ENCODE assay signal across 1 cellular context in genomic region chr16:17590711-17591654, GRCh38.
A peak's percentile ranks its signal among the peaks of the same experiment; 100 is the strongest.
TF ChIP-seq lines count a peak whose summit lies in the region.

No MANE protein-coding gene starts in this region.

TF ChIP-seq in K562, 482 proteins besides CTCF, POLR2A, EP300 and RAD21 (continued from another document and continues in another):
- TF ChIP-seq UBTF (IDR thresholded peaks at IDR 0.05; ENCODE audit: borderline replicate concordance in 1 of 2, low read depth in 2 of 2, low read length in 2 of 2) (no peak), ZNF79 (CRISPR knock-in tag; IDR thresholded peaks at IDR 0.05; ENCODE audit: low read depth) (peak; percentile 95), NFATC3 (IDR thresholded peaks at IDR 0.05) (no peak), TCF7L2 (IDR thresholded peaks at IDR 0.05; ENCODE audit: low read depth, low read length) (no peak), HNRNPLL (IDR thresholded peaks at IDR 0.05; ENCODE audit: low read depth, low read length, poor library complexity, severe bottlenecking) (no peak), ETV5 (CRISPR knock-in tag; IDR thresholded peaks at IDR 0.05; ENCODE audit: low read depth) (no peak), POLR2AphosphoS2 (IDR thresholded peaks at IDR 0.05; ENCODE audit: low read length) (no peak), ZNF551 (CRISPR knock-in tag; IDR thresholded peaks at IDR 0.05) (0 out of 2 replicates have a peak, but pooled peaks have one; percentile 51), ZNF76 (CRISPR knock-in tag; IDR thresholded peaks at IDR 0.05; ENCODE audit: borderline replicate concordance) (peak; percentile 96), ZNF174 (CRISPR knock-in tag; IDR thresholded peaks at IDR 0.05) (no peak), USF1 (CRISPR knock-in tag; IDR thresholded peaks at IDR 0.05) (no peak), BRD9 (IDR thresholded peaks at IDR 0.05; ENCODE audit: low read depth, partially characterized antibody) (no peak), BCOR (IDR thresholded peaks at IDR 0.05) (no peak), ZNF347 (CRISPR knock-in tag; IDR thresholded peaks at IDR 0.05; ENCODE audit: low read depth) (no peak), SMAD4 (CRISPR knock-in tag; conservative IDR thresholded peaks at IDR 0.05) (peak; percentile 93), RERE (CRISPR knock-in tag; IDR thresholded peaks at IDR 0.05; ENCODE audit: borderline replicate concordance) (no peak), NR2F6 (CRISPR knock-in tag; IDR thresholded peaks at IDR 0.05) (0 out of 2 replicates have a peak, but pooled peaks have one; percentile 74), MCM2 (IDR thresholded peaks at IDR 0.05; ENCODE audit: low read depth) (no peak), ZBTB7A (IDR thresholded peaks at IDR 0.05; ENCODE audit: borderline replicate concordance, control insufficient read depth, low read depth, low read length) (no peak), CHD1 (IDR thresholded peaks at IDR 0.05; ENCODE audit: low read length) (no peak), RBFOX2 (IDR thresholded peaks at IDR 0.05; ENCODE audit: low read depth, low read length) (no peak), ZNF23 (CRISPR knock-in tag; IDR thresholded peaks at IDR 0.05) (no peak), SAFB2 (IDR thresholded peaks at IDR 0.05; ENCODE audit: borderline replicate concordance, low read depth, low read length, severe bottlenecking) (no peak), PHF20 (IDR thresholded peaks at IDR 0.05; ENCODE audit: partially characterized antibody) (no peak)
- TF ChIP-seq, protein P1, sequence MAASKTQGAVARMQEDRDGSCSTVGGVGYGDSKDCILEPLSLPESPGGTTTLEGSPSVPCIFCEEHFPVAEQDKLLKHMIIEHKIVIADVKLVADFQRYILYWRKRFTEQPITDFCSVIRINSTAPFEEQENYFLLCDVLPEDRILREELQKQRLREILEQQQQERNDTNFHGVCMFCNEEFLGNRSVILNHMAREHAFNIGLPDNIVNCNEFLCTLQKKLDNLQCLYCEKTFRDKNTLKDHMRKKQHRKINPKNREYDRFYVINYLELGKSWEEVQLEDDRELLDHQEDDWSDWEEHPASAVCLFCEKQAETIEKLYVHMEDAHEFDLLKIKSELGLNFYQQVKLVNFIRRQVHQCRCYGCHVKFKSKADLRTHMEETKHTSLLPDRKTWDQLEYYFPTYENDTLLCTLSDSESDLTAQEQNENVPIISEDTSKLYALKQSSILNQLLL (CRISPR knock-in tag; IDR thresholded peaks at IDR 0.05; ENCODE audit: borderline replicate concordance): no peak
- TF ChIP-seq, protein P2, sequence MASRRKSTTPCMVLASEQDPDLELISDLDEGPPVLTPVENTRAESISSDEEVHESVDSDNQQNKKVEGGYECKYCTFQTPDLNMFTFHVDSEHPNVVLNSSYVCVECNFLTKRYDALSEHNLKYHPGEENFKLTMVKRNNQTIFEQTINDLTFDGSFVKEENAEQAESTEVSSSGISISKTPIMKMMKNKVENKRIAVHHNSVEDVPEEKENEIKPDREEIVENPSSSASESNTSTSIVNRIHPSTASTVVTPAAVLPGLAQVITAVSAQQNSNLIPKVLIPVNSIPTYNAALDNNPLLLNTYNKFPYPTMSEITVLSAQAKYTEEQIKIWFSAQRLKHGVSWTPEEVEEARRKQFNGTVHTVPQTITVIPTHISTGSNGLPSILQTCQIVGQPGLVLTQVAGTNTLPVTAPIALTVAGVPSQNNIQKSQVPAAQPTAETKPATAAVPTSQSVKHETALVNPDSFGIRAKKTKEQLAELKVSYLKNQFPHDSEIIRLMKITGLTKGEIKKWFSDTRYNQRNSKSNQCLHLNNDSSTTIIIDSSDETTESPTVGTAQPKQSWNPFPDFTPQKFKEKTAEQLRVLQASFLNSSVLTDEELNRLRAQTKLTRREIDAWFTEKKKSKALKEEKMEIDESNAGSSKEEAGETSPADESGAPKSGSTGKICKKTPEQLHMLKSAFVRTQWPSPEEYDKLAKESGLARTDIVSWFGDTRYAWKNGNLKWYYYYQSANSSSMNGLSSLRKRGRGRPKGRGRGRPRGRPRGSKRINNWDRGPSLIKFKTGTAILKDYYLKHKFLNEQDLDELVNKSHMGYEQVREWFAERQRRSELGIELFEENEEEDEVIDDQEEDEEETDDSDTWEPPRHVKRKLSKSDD (conservative IDR thresholded peaks at IDR 0.05; ENCODE audit: low read length): no peak
- TF ChIP-seq, protein P3, sequence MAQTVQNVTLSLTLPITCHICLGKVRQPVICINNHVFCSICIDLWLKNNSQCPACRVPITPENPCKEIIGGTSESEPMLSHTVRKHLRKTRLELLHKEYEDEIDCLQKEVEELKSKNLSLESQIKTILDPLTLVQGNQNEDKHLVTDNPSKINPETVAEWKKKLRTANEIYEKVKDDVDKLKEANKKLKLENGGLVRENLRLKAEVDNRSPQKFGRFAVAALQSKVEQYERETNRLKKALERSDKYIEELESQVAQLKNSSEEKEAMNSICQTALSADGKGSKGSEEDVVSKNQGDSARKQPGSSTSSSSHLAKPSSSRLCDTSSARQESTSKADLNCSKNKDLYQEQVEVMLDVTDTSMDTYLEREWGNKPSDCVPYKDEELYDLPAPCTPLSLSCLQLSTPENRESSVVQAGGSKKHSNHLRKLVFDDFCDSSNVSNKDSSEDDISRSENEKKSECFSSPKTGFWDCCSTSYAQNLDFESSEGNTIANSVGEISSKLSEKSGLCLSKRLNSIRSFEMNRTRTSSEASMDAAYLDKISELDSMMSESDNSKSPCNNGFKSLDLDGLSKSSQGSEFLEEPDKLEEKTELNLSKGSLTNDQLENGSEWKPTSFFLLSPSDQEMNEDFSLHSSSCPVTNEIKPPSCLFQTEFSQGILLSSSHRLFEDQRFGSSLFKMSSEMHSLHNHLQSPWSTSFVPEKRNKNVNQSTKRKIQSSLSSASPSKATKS (CRISPR knock-in tag; IDR thresholded peaks at IDR 0.05): peak; percentile 76; the same call in 1 of the 2 replicates
- TF ChIP-seq, protein P4, sequence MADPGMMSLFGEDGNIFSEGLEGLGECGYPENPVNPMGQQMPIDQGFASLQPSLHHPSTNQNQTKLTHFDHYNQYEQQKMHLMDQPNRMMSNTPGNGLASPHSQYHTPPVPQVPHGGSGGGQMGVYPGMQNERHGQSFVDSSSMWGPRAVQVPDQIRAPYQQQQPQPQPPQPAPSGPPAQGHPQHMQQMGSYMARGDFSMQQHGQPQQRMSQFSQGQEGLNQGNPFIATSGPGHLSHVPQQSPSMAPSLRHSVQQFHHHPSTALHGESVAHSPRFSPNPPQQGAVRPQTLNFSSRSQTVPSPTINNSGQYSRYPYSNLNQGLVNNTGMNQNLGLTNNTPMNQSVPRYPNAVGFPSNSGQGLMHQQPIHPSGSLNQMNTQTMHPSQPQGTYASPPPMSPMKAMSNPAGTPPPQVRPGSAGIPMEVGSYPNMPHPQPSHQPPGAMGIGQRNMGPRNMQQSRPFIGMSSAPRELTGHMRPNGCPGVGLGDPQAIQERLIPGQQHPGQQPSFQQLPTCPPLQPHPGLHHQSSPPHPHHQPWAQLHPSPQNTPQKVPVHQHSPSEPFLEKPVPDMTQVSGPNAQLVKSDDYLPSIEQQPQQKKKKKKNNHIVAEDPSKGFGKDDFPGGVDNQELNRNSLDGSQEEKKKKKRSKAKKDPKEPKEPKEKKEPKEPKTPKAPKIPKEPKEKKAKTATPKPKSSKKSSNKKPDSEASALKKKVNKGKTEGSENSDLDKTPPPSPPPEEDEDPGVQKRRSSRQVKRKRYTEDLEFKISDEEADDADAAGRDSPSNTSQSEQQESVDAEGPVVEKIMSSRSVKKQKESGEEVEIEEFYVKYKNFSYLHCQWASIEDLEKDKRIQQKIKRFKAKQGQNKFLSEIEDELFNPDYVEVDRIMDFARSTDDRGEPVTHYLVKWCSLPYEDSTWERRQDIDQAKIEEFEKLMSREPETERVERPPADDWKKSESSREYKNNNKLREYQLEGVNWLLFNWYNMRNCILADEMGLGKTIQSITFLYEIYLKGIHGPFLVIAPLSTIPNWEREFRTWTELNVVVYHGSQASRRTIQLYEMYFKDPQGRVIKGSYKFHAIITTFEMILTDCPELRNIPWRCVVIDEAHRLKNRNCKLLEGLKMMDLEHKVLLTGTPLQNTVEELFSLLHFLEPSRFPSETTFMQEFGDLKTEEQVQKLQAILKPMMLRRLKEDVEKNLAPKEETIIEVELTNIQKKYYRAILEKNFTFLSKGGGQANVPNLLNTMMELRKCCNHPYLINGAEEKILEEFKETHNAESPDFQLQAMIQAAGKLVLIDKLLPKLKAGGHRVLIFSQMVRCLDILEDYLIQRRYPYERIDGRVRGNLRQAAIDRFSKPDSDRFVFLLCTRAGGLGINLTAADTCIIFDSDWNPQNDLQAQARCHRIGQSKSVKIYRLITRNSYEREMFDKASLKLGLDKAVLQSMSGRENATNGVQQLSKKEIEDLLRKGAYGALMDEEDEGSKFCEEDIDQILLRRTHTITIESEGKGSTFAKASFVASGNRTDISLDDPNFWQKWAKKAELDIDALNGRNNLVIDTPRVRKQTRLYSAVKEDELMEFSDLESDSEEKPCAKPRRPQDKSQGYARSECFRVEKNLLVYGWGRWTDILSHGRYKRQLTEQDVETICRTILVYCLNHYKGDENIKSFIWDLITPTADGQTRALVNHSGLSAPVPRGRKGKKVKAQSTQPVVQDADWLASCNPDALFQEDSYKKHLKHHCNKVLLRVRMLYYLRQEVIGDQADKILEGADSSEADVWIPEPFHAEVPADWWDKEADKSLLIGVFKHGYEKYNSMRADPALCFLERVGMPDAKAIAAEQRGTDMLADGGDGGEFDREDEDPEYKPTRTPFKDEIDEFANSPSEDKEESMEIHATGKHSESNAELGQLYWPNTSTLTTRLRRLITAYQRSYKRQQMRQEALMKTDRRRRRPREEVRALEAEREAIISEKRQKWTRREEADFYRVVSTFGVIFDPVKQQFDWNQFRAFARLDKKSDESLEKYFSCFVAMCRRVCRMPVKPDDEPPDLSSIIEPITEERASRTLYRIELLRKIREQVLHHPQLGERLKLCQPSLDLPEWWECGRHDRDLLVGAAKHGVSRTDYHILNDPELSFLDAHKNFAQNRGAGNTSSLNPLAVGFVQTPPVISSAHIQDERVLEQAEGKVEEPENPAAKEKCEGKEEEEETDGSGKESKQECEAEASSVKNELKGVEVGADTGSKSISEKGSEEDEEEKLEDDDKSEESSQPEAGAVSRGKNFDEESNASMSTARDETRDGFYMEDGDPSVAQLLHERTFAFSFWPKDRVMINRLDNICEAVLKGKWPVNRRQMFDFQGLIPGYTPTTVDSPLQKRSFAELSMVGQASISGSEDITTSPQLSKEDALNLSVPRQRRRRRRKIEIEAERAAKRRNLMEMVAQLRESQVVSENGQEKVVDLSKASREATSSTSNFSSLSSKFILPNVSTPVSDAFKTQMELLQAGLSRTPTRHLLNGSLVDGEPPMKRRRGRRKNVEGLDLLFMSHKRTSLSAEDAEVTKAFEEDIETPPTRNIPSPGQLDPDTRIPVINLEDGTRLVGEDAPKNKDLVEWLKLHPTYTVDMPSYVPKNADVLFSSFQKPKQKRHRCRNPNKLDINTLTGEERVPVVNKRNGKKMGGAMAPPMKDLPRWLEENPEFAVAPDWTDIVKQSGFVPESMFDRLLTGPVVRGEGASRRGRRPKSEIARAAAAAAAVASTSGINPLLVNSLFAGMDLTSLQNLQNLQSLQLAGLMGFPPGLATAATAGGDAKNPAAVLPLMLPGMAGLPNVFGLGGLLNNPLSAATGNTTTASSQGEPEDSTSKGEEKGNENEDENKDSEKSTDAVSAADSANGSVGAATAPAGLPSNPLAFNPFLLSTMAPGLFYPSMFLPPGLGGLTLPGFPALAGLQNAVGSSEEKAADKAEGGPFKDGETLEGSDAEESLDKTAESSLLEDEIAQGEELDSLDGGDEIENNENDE (IDR thresholded peaks at IDR 0.05; ENCODE audit: low read depth, low read length): no peak
